In the genomic region with DNA sequence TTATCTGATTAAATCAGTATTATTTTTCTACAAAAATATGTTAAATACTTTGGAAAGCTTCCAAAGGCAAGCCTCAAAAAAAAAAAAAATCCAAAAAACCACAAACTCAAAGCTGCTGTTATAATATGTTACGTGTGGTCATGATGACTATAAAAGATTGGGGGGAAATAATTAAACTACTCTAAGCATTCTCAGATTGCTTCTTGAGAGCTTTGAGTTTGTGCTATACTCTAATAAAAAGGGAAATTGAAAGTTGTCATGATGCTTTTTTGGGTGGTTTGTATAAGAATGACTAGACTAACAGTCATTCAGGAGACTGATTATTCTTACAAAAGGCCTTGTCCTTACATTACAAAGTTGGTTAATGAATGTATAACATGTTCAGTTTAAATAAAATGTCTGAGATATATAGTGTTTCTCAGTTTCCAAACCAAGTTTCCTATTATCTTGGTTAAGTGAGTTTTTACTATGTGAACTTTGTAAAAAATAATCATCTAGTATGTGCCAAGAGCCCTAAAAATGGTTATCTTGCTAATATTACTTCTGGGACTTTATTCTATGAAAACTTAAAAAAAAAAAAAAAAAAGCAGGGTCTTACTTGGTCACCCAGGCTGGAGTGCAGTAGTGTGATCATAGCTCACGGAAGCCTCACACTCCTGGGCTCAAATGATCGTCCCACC, we compare ENCODE assay signal across 12 cellular contexts.
DNase-seq lines count a peak whose midpoint lies in the region; ATAC-seq and TF ChIP-seq lines count a peak whose summit lies in the region.
"Had no signal": no experiment of that assay in that cellular context is flagged by ENCODE, and none has a peak within 500 bp of the region (broad histone marks: within the 10 kb centered on the region; RNA-seq: fewer than 3 reads in every experiment).

No MANE protein-coding gene starts in this region.

- 91 to 97% (median 94%) methylated on average over 3 of the region's 3 CpGs for WGBS in ovary, 3 donors

- no peak for TF ChIP-seq EP300 in ovary (IDR thresholded peaks at IDR 0.05)

- peak; percentile 61 for DNase-seq in GM12865 (ENCODE audit: low read depth)
- DNase-seq in fibroblast of gingiva (ENCODE audit: low read depth), result peak; percentile 50
- no peak for DNase-seq in hepatic stellate cell (ENCODE audit: low spot score)
- no peak for DNase-seq in OCI-M1 (lab: John Stamatoyannopoulos, UW)
- no peak for DNase-seq in ovary
- no peak for DNase-seq in NCI-H510A treated with DMSO at 0.1 percent for 48 hours (lab: John Stamatoyannopoulos, UW)
- DNase-seq: T-helper 9 cell had no signal

- ATAC-seq in GM19463 (IDR thresholded peaks at IDR 0.05; ENCODE audit: unreplicated experiment) (peak; percentile 63), HG03159 (IDR thresholded peaks at IDR 0.05; ENCODE audit: unreplicated experiment) (peak; percentile 58)

- no peak for TF ChIP-seq CTCF in GM12865 (IDR thresholded peaks at IDR 0.05; ENCODE audit: insufficient read depth, low read depth, low read length, missing control alignments)
- TF ChIP-seq CTCF in ovary (IDR thresholded peaks at IDR 0.05), result no peak

- intact Hi-C loops in ovary (cut with DNase I), result no loop called here

- H3K27ac ChIP-seq in ovary, result no peak overlapping the region
- H3K27ac ChIP-seq: hepatocyte, HL-60, vagina had no signal

- no peaks in the 10 kb centered on the region for H3K9me3 ChIP-seq in ovary
- H3K9me3 ChIP-seq: vagina had no signal

- peaks cover 1% of the 10 kb centered on the region for H3K4me1 ChIP-seq in ovary (ENCODE audit: insufficient read depth)
- H3K4me1 ChIP-seq: vagina had no signal

- no peak overlapping the region for H3K4me3 ChIP-seq in GM12865 (ENCODE audit: low read depth, low read length)
- H3K4me3 ChIP-seq in ovary, result no peak overlapping the region
- H3K4me3 ChIP-seq: hepatocyte, vagina had no signal

- no peaks in the 10 kb centered on the region for H3K27me3 ChIP-seq in ovary
- H3K27me3 ChIP-seq: hepatocyte, vagina had no signal

- no peak for TF ChIP-seq POLR2A in ovary (IDR thresholded peaks at IDR 0.05)

- no peaks in the 10 kb centered on the region for H3K36me3 ChIP-seq in ovary
- H3K36me3 ChIP-seq: vagina had no signal

Comparison
In these comparisons a context has a peak if more than half of its experiments do, and no peak if none do; other contexts are left out.
1. DNase-seq: peak in GM12865 (single experiment) and fibroblast of gingiva (single experiment); none in hepatic stellate cell (single experiment), OCI-M1 (single experiment), ovary (0 of 5) and NCI-H510A treated with DMSO at 0.1 percent for 48 hours (single experiment).